In genomic region chr6:167124753-167125152, GRCh38 we compare ENCODE assay signal across 23 cellular contexts. TPM values are rescaled to one million over a fixed set of nuclear protein-coding genes. Genes with fewer than 3 reads are reported as not detected.
A peak's percentile ranks its signal among the peaks of the same experiment; 100 is the strongest.
DNase-seq lines count a peak whose midpoint lies in the region; ATAC-seq, FAIRE-seq and TF ChIP-seq lines count a peak whose summit lies in the region.
"Had no signal": no experiment of that assay in that cellular context is flagged by ENCODE, and none has a peak within 500 bp of the region (broad histone marks: within the 10 kb centered on the region; RNA-seq: fewer than 3 reads in every experiment).

No MANE protein-coding gene starts in this region.

- no peak for TF ChIP-seq POLR2A in sigmoid colon (IDR thresholded peaks at IDR 0.05)

- H3K27ac ChIP-seq in sigmoid colon (no peak overlapping the region), WERI-Rb-1 (no peak overlapping the region)
- H3K27ac ChIP-seq: A549; BLaER1 treated with 17β-estradiol and CSF1 and Interleukin-3, amounts not matched to agents 10 nM and 100 nM; KMS-11; PC-9; RWPE1 had no signal

- 87 to 91% methylated on average over 5 of the region's 5 CpGs for WGBS in sigmoid colon, 2 donors

- H3K9me3 ChIP-seq in sigmoid colon (no peaks in the 10 kb centered on the region), WERI-Rb-1 (ENCODE audit: severe bottlenecking) (no peaks in the 10 kb centered on the region)
- H3K9me3 ChIP-seq: A549 had no signal

- H3K4me1 Mint-ChIP-seq in stimulated activated naive CD8-positive, alpha-beta T cell treated with anti-CD3 and anti-CD28 coated beads, Interleukin-15, Interleukin-2, amounts not matched to agents 100 ng/mL and 50 ng/mL, for 24 hours (ENCODE audit: low read depth): peaks cover 47% of the 10 kb centered on the region
- peaks cover 16% of the 10 kb centered on the region for H3K4me1 Mint-ChIP-seq in stimulated activated naive CD8-positive, alpha-beta T cell treated with anti-CD3 and anti-CD28 coated beads, Interleukin-15, amount 100 ng/mL, for 72 hours
- peaks cover 54% of the 10 kb centered on the region for H3K4me1 Mint-ChIP-seq in memory B cell

- peak; percentile 44 for FAIRE-seq in HTR-8/SVneo (lab: Jason Lieb, UNC)
- FAIRE-seq: A549 had no signal

- no peak for TF ChIP-seq EP300 in sigmoid colon (IDR thresholded peaks at IDR 0.05)

- no peak for DNase-seq in stimulated activated naive CD8-positive, alpha-beta T cell treated with anti-CD3 and anti-CD28 coated beads, Interleukin-15, amount 100 ng/mL, for 72 hours
- DNase-seq in HTR-8/SVneo (ENCODE audit: insufficient read length, low spot score) (no peak), memory B cell (ENCODE audit: low spot score in 2 of 2) (no peak), hepatic stellate cell (ENCODE audit: low spot score) (no peak), GOT3 (lab: John Stamatoyannopoulos, UW) (no peak), sigmoid colon (no peak), WERI-Rb-1 (no peak)
- DNase-seq: DMS 273 treated with DMSO at 0.1 percent for 48 hours, DND-41, NCI-H1930, NCI-H345, NCI-H524 treated with DMSO at 0.1 percent for 48 hours, PC-9, SIG-M5 had no signal

- intact Hi-C loops in sigmoid colon (cut with DNase I): no loop called here

- no peaks in the 10 kb centered on the region for H3K27me3 ChIP-seq in sigmoid colon
- H3K27me3 ChIP-seq in WERI-Rb-1 (ENCODE audit: insufficient read depth, low read depth, severe bottlenecking): no peaks in the 10 kb centered on the region
- H3K27me3 ChIP-seq: BLaER1 treated with 17β-estradiol and CSF1 and Interleukin-3, amounts not matched to agents 10 nM and 100 nM had no signal

- H3K27ac Mint-ChIP-seq in stimulated activated naive CD8-positive, alpha-beta T cell treated with anti-CD3 and anti-CD28 coated beads, Interleukin-15, Interleukin-2, amounts not matched to agents 100 ng/mL and 50 ng/mL, for 24 hours: no peak overlapping the region
- H3K27ac Mint-ChIP-seq in stimulated activated naive CD8-positive, alpha-beta T cell treated with anti-CD3 and anti-CD28 coated beads, Interleukin-15, amount 100 ng/mL, for 72 hours: no peak overlapping the region
- peak overlapping the region; percentile 99 for H3K27ac Mint-ChIP-seq in memory B cell
- H3K27ac Mint-ChIP-seq: GM23338 had no signal

- H3K36me3 Mint-ChIP-seq in stimulated activated naive CD8-positive, alpha-beta T cell treated with anti-CD3 and anti-CD28 coated beads, Interleukin-15, Interleukin-2, amounts not matched to agents 100 ng/mL and 50 ng/mL, for 24 hours (ENCODE audit: low read depth): no peaks in the 10 kb centered on the region
- peaks cover 25% of the 10 kb centered on the region for H3K36me3 Mint-ChIP-seq in memory B cell

- no peaks in the 10 kb centered on the region for H3K9me3 Mint-ChIP-seq in stimulated activated naive CD8-positive, alpha-beta T cell treated with anti-CD3 and anti-CD28 coated beads, Interleukin-15, Interleukin-2, amounts not matched to agents 100 ng/mL and 50 ng/mL, for 24 hours
- peaks cover 0 to 5% of the 10 kb centered on the region in 2 donors for H3K9me3 Mint-ChIP-seq in stimulated activated naive CD8-positive, alpha-beta T cell treated with anti-CD3 and anti-CD28 coated beads, Interleukin-15, amount 100 ng/mL, for 72 hours
- H3K9me3 Mint-ChIP-seq in memory B cell: peaks cover 2% of the 10 kb centered on the region

- peaks cover 0 to 17% (median 8%) of the 10 kb centered on the region in 4 donors for H3K4me1 ChIP-seq in sigmoid colon
- H3K4me1 ChIP-seq: A549 had no signal

- no peaks in the 10 kb centered on the region for H3K36me3 ChIP-seq in sigmoid colon
- H3K36me3 ChIP-seq in WERI-Rb-1: no peaks in the 10 kb centered on the region
- H3K36me3 ChIP-seq: BLaER1 treated with 17β-estradiol and CSF1 and Interleukin-3, amounts not matched to agents 10 nM and 100 nM had no signal

- H3K27me3 Mint-ChIP-seq in stimulated activated naive CD8-positive, alpha-beta T cell treated with anti-CD3 and anti-CD28 coated beads, Interleukin-15, Interleukin-2, amounts not matched to agents 100 ng/mL and 50 ng/mL, for 24 hours: no peaks in the 10 kb centered on the region
- H3K27me3 Mint-ChIP-seq in stimulated activated naive CD8-positive, alpha-beta T cell treated with anti-CD3 and anti-CD28 coated beads, Interleukin-15, amount 100 ng/mL, for 72 hours: peaks cover 8% of the 10 kb centered on the region
- no peaks in the 10 kb centered on the region for H3K27me3 Mint-ChIP-seq in memory B cell

- ATAC-seq in stimulated activated naive CD8-positive, alpha-beta T cell treated with anti-CD3 and anti-CD28 coated beads, Interleukin-15, amount 100 ng/mL, for 72 hours: no peak
- no peak for ATAC-seq in memory B cell (ENCODE audit: low read depth)
- ATAC-seq: A549, GM23338, HCT116, SK-N-SH treated with all-trans-retinoic acid at 6 μM for 48 hours had no signal

- peak overlapping the region; percentile 22 for H3K4me3 Mint-ChIP-seq in stimulated activated naive CD8-positive, alpha-beta T cell treated with anti-CD3 and anti-CD28 coated beads, Interleukin-15, Interleukin-2, amounts not matched to agents 100 ng/mL and 50 ng/mL, for 24 hours
- no peak overlapping the region for H3K4me3 Mint-ChIP-seq in stimulated activated naive CD8-positive, alpha-beta T cell treated with anti-CD3 and anti-CD28 coated beads, Interleukin-15, amount 100 ng/mL, for 72 hours
- H3K4me3 Mint-ChIP-seq in memory B cell: peak overlapping the region; percentile 99
- H3K4me3 Mint-ChIP-seq: GM23338 had no signal

- TF ChIP-seq CTCF in sigmoid colon (IDR thresholded peaks at IDR 0.05) (no peak), WERI-Rb-1 (IDR thresholded peaks at IDR 0.05; ENCODE audit: low read depth, low read length) (no peak)

- H3K4me3 ChIP-seq in sigmoid colon: no peak overlapping the region
- no peak overlapping the region for H3K4me3 ChIP-seq in WERI-Rb-1 (ENCODE audit: low read depth, low read length)
- H3K4me3 ChIP-seq: A549; BLaER1 treated with 17β-estradiol and CSF1 and Interleukin-3, amounts not matched to agents 10 nM and 100 nM; GM23338; PC-9 had no signal

RNA-seq across cellular contexts. Expression of gene CCR6, which starts 1.9 kb away (rescaled TPM):
- total RNA-seq in sigmoid colon: not detected
- polyA plus RNA-seq in sigmoid colon: 1 to 10 TPM in 1 of 3 donors, under 1 TPM in 1, not detected in 1; 0.46 to 7.7 TPM
- total RNA-seq: G401, GM23338, PC-9 had no signal
- polyA plus RNA-seq: GM23338 had no signal

RNA-seq across cellular contexts. Expression of gene GPR31, which starts 33.0 kb away (rescaled TPM):
- not detected for total RNA-seq in sigmoid colon
- under 1 TPM in 1 of 3 donors, not detected in 2; 0.28 TPM for polyA plus RNA-seq in sigmoid colon
- total RNA-seq: G401, GM23338, PC-9 had no signal
- polyA plus RNA-seq: A549, GM23338 had no signal

Comparison
In these comparisons a context has a peak if more than half of its experiments do, and no peak if none do; other contexts are left out.
1. H3K4me3 Mint-ChIP-seq: peak in stimulated activated naive CD8-positive, alpha-beta T cell treated with anti-CD3 and anti-CD28 coated beads, Interleukin-15, Interleukin-2, amounts not matched to agents 100 ng/mL and 50 ng/mL, for 24 hours (single experiment) and memory B cell (single experiment); none in stimulated activated naive CD8-positive, alpha-beta T cell treated with anti-CD3 and anti-CD28 coated beads, Interleukin-15, amount 100 ng/mL, for 72 hours (0 of 2).